Comparison of ENCODE assay signal across 32 cellular contexts in genomic region chr4:118814901-118815300, GRCh38.
"Had no signal": no experiment of that assay in that cellular context is flagged by ENCODE, and none has a peak within 500 bp of the region (broad histone marks: within the 10 kb centered on the region; RNA-seq: fewer than 3 reads in every experiment).

No MANE protein-coding gene starts in this region.

- DNase-seq: activated CD4-positive, alpha-beta T cell treated with anti-CD3 and anti-CD28 coated beads for 48 hours; activated CD4-positive, alpha-beta T cell treated with anti-CD3 and anti-CD28 coated beads, Interleukin-2, amount 50 U/mL, for 48 hours; activated CD8-positive, alpha-beta memory T cell treated with anti-CD3 and anti-CD28 coated beads for 24 hours; activated CD8-positive, alpha-beta memory T cell treated with anti-CD3 and anti-CD28 coated beads, Interleukin-2, amount 50 U/mL, for 4 hours; activated gamma-delta T cell treated with Interleukin-2 at 50 U/mL for 16 hours; activated naive CD4-positive, alpha-beta T cell treated with anti-CD3 and anti-CD28 coated beads, Interleukin-2, amount 50 U/mL, for 16 hours; activated T-cell treated with anti-CD3 and anti-CD28 coated beads, Interleukin-2, amount 50 U/mL, for 24 hours; amygdala; colonic mucosa; effector memory CD8-positive, alpha-beta T cell; heart right ventricle; kidney glomerular epithelial cell; lower lobe of right lung; mesenchymal stem cell; naive thymus-derived CD8-positive, alpha-beta T cell; occipital lobe; psoas muscle; sigmoid colon; small intestine; stimulated activated CD4-positive, alpha-beta T cell treated with anti-CD3 and anti-CD28 coated beads, Interleukin-4, amount 100 ng/mL, for 24 hours; stimulated activated naive CD8-positive, alpha-beta T cell treated with anti-CD3 and anti-CD28 coated beads, Interleukin-15, amount 100 ng/mL, for 72 hours; substantia nigra; uterus had no signal

- H3K27ac ChIP-seq: breast epithelium, colonic mucosa, lower lobe of right lung, parathyroid adenoma, psoas muscle, sigmoid colon, uterus, VCaP had no signal

- H3K4me3 ChIP-seq: breast epithelium, colonic mucosa, heart right ventricle, lower lobe of right lung, psoas muscle, sigmoid colon, uterus had no signal

- H3K9me3 Mint-ChIP-seq: activated T-cell treated with anti-CD3 and anti-CD28 coated beads, Interleukin-2, amount 50 U/mL, for 24 hours; activated T-helper 17 cell treated with anti-CD3 and anti-CD28 coated beads, Interleukin-2, amount 50 U/mL, for 72 hours; effector memory CD8-positive, alpha-beta T cell; naive thymus-derived CD8-positive, alpha-beta T cell; neural crest cell; stimulated activated effector memory CD8-positive, alpha-beta T cell treated with anti-CD3 and anti-CD28 coated beads, Interleukin-12 subunit alpha, Interleukin-12 subunit beta, amount 100 ng/mL, for 72 hours; stimulated activated naive CD8-positive, alpha-beta T cell treated with anti-CD3 and anti-CD28 coated beads, Interleukin-15, amount 100 ng/mL, for 72 hours; type B pancreatic cell had no signal

- H3K36me3 ChIP-seq: uterus had no signal

- H3K9me3 ChIP-seq: breast epithelium, colonic mucosa, heart right ventricle, lower lobe of right lung, psoas muscle, sigmoid colon, uterus had no signal

- H3K27ac Mint-ChIP-seq: activated T-cell treated with anti-CD3 and anti-CD28 coated beads, Interleukin-2, amount 50 U/mL, for 24 hours; activated T-helper 17 cell treated with anti-CD3 and anti-CD28 coated beads, Interleukin-2, amount 50 U/mL, for 72 hours; stimulated activated effector memory CD8-positive, alpha-beta T cell treated with anti-CD3 and anti-CD28 coated beads, Interleukin-12 subunit alpha, Interleukin-12 subunit beta, amount 100 ng/mL, for 72 hours; stimulated activated naive CD8-positive, alpha-beta T cell treated with anti-CD3 and anti-CD28 coated beads, Interleukin-15, amount 100 ng/mL, for 72 hours; type B pancreatic cell had no signal

- H3K4me1 Mint-ChIP-seq: activated T-helper 17 cell treated with anti-CD3 and anti-CD28 coated beads, Interleukin-2, amount 50 U/mL, for 72 hours; neural crest cell; stimulated activated naive CD8-positive, alpha-beta T cell treated with anti-CD3 and anti-CD28 coated beads, Interleukin-15, amount 100 ng/mL, for 72 hours had no signal

- H3K27me3 ChIP-seq: breast epithelium, colonic mucosa, heart right ventricle, sigmoid colon, uterus had no signal

- H3K4me3 Mint-ChIP-seq: activated T-cell treated with anti-CD3 and anti-CD28 coated beads, Interleukin-2, amount 50 U/mL, for 24 hours; activated T-helper 17 cell treated with anti-CD3 and anti-CD28 coated beads, Interleukin-2, amount 50 U/mL, for 72 hours; effector memory CD8-positive, alpha-beta T cell; naive thymus-derived CD8-positive, alpha-beta T cell; neural crest cell; stimulated activated effector memory CD8-positive, alpha-beta T cell treated with anti-CD3 and anti-CD28 coated beads, Interleukin-12 subunit alpha, Interleukin-12 subunit beta, amount 100 ng/mL, for 72 hours; stimulated activated naive CD8-positive, alpha-beta T cell treated with anti-CD3 and anti-CD28 coated beads, Interleukin-15, amount 100 ng/mL, for 72 hours; type B pancreatic cell had no signal

- ATAC-seq: activated CD4-positive, CD25-positive, alpha-beta regulatory T cell treated with anti-CD3 and anti-CD28 coated beads, Interleukin-2, amount 50 U/mL, for 24 hours; activated T-helper 17 cell treated with anti-CD3 and anti-CD28 coated beads, Interleukin-2, amount 50 U/mL, for 72 hours; effector memory CD8-positive, alpha-beta T cell; left lobe of liver; lower lobe of right lung; naive thymus-derived CD8-positive, alpha-beta T cell; stimulated activated effector memory CD8-positive, alpha-beta T cell treated with anti-CD3 and anti-CD28 coated beads, Interleukin-12 subunit alpha, Interleukin-12 subunit beta, amount 100 ng/mL, for 72 hours; stimulated activated naive CD8-positive, alpha-beta T cell treated with anti-CD3 and anti-CD28 coated beads, Interleukin-15, amount 100 ng/mL, for 72 hours had no signal

- H3K27me3 Mint-ChIP-seq: activated T-cell treated with anti-CD3 and anti-CD28 coated beads, Interleukin-2, amount 50 U/mL, for 24 hours; activated T-helper 17 cell treated with anti-CD3 and anti-CD28 coated beads, Interleukin-2, amount 50 U/mL, for 72 hours; effector memory CD8-positive, alpha-beta T cell; naive thymus-derived CD8-positive, alpha-beta T cell; stimulated activated naive CD8-positive, alpha-beta T cell treated with anti-CD3 and anti-CD28 coated beads, Interleukin-15, amount 100 ng/mL, for 72 hours; type B pancreatic cell had no signal
